38 cellular contexts compared by ENCODE assay signal in the genomic region with DNA sequence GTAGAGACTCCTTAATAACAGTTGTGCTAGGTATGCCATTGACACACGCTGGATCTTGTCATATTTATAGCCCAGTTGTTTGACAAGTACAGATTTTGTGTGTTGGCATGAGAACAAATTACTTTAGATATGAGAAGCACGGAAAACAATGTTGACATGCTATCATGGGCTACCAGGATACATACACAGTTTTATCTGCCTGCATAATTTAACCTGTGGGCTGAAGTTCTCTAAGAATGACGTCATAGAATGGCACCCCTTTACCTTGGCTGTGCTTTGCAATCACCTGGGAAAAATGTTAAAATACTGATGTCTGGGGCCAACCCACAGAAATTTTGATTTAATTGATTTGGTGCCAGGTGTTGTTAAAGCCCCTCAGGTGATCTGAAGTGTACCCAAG. TPM values are rescaled to one million over a fixed set of nuclear protein-coding genes. Genes with fewer than 3 reads are reported as not detected.
"Had no signal": no experiment of that assay in that cellular context is flagged by ENCODE, and none has a peak within 500 bp of the region (broad histone marks: within the 10 kb centered on the region; RNA-seq: fewer than 3 reads in every experiment).

No MANE protein-coding gene starts in this region.

- H3K4me1 Mint-ChIP-seq: activated CD4-positive, alpha-beta T cell treated with anti-CD3 and anti-CD28 coated beads, Interleukin-2, amount 10 ng/mL, durations not matched to agents 24 days and 14 days; activated naive CD4-positive, alpha-beta T cell treated with anti-CD3 and anti-CD28 coated beads, Interleukin-2, amount 50 U/mL, for 24 hours; activated naive CD8-positive, alpha-beta T cell treated with anti-CD3 and anti-CD28 coated beads, Interleukin-2, amount 50 U/mL, for 24 hours; central memory CD8-positive, alpha-beta T cell; stimulated activated memory B cell treated with anti-CD40 and anti-IgM and Interleukin-4, amounts not matched to agents 10 μg/mL and 1 μg/mL and 100 μg/mL, for 72 hours; stimulated activated naive CD8-positive, alpha-beta T cell treated with anti-CD3 and anti-CD28 coated beads, Interleukin-15, amount 100 ng/mL, for 72 hours had no signal

- DNase-seq: activated CD4-positive, alpha-beta memory T cell treated with anti-CD3 and anti-CD28 coated beads for 36 hours; activated CD4-positive, alpha-beta T cell treated with anti-CD3 and anti-CD28 coated beads, Interleukin-2, amount 10 ng/mL, durations not matched to agents 24 days and 14 days; activated CD4-positive, CD25-positive, alpha-beta regulatory T cell treated with anti-CD3 and anti-CD28 coated beads, Interleukin-2, amount 50 U/mL, for 72 hours; activated naive CD8-positive, alpha-beta T cell treated with anti-CD3 and anti-CD28 coated beads, Interleukin-2, amount 50 U/mL, for 24 hours; activated T-cell treated with anti-CD3 and anti-CD28 coated beads, Interleukin-2, amount 50 U/mL, for 48 hours; amygdala; dermis blood vessel endothelial cell; effector CD8-positive, alpha-beta T cell; esophagus squamous epithelium; gastrocnemius medialis; glutamatergic neuron; islet precursor cell; mesendoderm; posterior cingulate gyrus; stimulated activated CD4-positive, alpha-beta T cell treated with anti-CD3 and anti-CD28 coated beads, Interleukin-1b, Interleukin-23, amount 100 ng/mL, for 48 hours; stimulated activated CD4-positive, alpha-beta T cell treated with anti-CD3 and anti-CD28 coated beads, Interleukin-4, amount 100 ng/mL, for 4 hours; stimulated activated CD8-positive, alpha-beta memory T cell treated with anti-CD3 and anti-CD28 coated beads, Interleukin-4, amount 100 ng/mL, for 48 hours; stimulated activated naive CD8-positive, alpha-beta T cell treated with anti-CD3 and anti-CD28 coated beads, Interleukin-15, amount 100 ng/mL, for 72 hours; substantia nigra; T-helper 17 cell; T1000; uterus had no signal

- H3K9me3 Mint-ChIP-seq: activated CD4-positive, alpha-beta memory T cell treated with anti-CD3 and anti-CD28 coated beads for 36 hours; activated CD4-positive, alpha-beta T cell treated with anti-CD3 and anti-CD28 coated beads, Interleukin-2, amount 10 ng/mL, durations not matched to agents 24 days and 14 days; activated naive CD4-positive, alpha-beta T cell treated with anti-CD3 and anti-CD28 coated beads, Interleukin-2, amount 50 U/mL, for 24 hours; activated naive CD8-positive, alpha-beta T cell treated with anti-CD3 and anti-CD28 coated beads, Interleukin-2, amount 50 U/mL, for 24 hours; activated T-helper 2 cell treated with anti-CD3 and anti-CD28 coated beads, Interferon-gamma antibody, Interleukin-2, Interleukin-4, amounts not matched to agents 10 μg/mL and 5 μg/mL and 100 μg/mL, durations not matched to agents 14 hours and 24 hours and 36 hours; central memory CD8-positive, alpha-beta T cell; natural killer cell treated with Interleukin-12 subunit alpha and Interleukin-12 subunit beta and Interleukin-15 and Interleukin-18, amount 100 ng/mL, for 72 hours; stimulated activated memory B cell treated with anti-CD40 and anti-IgM and Interleukin-4, amounts not matched to agents 10 μg/mL and 1 μg/mL and 100 μg/mL, for 72 hours; stimulated activated naive CD8-positive, alpha-beta T cell treated with anti-CD3 and anti-CD28 coated beads, Interleukin-15, amount 100 ng/mL, for 72 hours; type B pancreatic cell had no signal

- H3K36me3 Mint-ChIP-seq: activated CD4-positive, alpha-beta memory T cell treated with anti-CD3 and anti-CD28 coated beads for 36 hours; activated naive CD4-positive, alpha-beta T cell treated with anti-CD3 and anti-CD28 coated beads, Interleukin-2, amount 50 U/mL, for 24 hours; natural killer cell treated with Interleukin-12 subunit alpha and Interleukin-12 subunit beta and Interleukin-15 and Interleukin-18, amount 100 ng/mL, for 72 hours; stimulated activated memory B cell treated with anti-CD40 and anti-IgM and Interleukin-4, amounts not matched to agents 10 μg/mL and 1 μg/mL and 100 μg/mL, for 72 hours; type B pancreatic cell had no signal

- H3K36me3 ChIP-seq: breast epithelium, esophagus squamous epithelium, gastrocnemius medialis, uterus had no signal

- H3K27ac ChIP-seq: breast epithelium, epithelial cell of prostate, esophagus squamous epithelium, gastrocnemius medialis, skin epidermis, uterus had no signal

- ATAC-seq: activated naive CD8-positive, alpha-beta T cell treated with anti-CD3 and anti-CD28 coated beads, Interleukin-2, amount 50 U/mL, for 24 hours; gastrocnemius medialis; natural killer cell treated with Interleukin-12 subunit alpha and Interleukin-12 subunit beta and Interleukin-15 and Interleukin-18, amount 100 ng/mL, for 72 hours; sciatic nerve; stimulated activated memory B cell treated with anti-CD40 and anti-IgM and Interleukin-4, amounts not matched to agents 10 μg/mL and 1 μg/mL and 100 μg/mL, for 72 hours; stimulated activated naive CD8-positive, alpha-beta T cell treated with anti-CD3 and anti-CD28 coated beads, Interleukin-15, amount 100 ng/mL, for 72 hours; T-helper 17 cell had no signal

- H3K4me3 ChIP-seq: breast epithelium, esophagus squamous epithelium, gastrocnemius medialis, lung, skin epidermis, uterus had no signal

- H3K4me3 Mint-ChIP-seq: activated CD4-positive, alpha-beta memory T cell treated with anti-CD3 and anti-CD28 coated beads for 36 hours; activated CD4-positive, alpha-beta T cell treated with anti-CD3 and anti-CD28 coated beads, Interleukin-2, amount 10 ng/mL, durations not matched to agents 24 days and 14 days; activated naive CD4-positive, alpha-beta T cell treated with anti-CD3 and anti-CD28 coated beads, Interleukin-2, amount 50 U/mL, for 24 hours; activated naive CD8-positive, alpha-beta T cell treated with anti-CD3 and anti-CD28 coated beads, Interleukin-2, amount 50 U/mL, for 24 hours; central memory CD8-positive, alpha-beta T cell; natural killer cell treated with Interleukin-12 subunit alpha and Interleukin-12 subunit beta and Interleukin-15 and Interleukin-18, amount 100 ng/mL, for 72 hours; stimulated activated memory B cell treated with anti-CD40 and anti-IgM and Interleukin-4, amounts not matched to agents 10 μg/mL and 1 μg/mL and 100 μg/mL, for 72 hours; stimulated activated naive CD8-positive, alpha-beta T cell treated with anti-CD3 and anti-CD28 coated beads, Interleukin-15, amount 100 ng/mL, for 72 hours; T-helper 17 cell; type B pancreatic cell had no signal

- H3K27me3 ChIP-seq: breast epithelium, gastrocnemius medialis, uterus had no signal

- H3K4me1 ChIP-seq: breast epithelium, esophagus squamous epithelium, gastrocnemius medialis, uterus had no signal

- H3K27ac Mint-ChIP-seq: activated CD4-positive, alpha-beta memory T cell treated with anti-CD3 and anti-CD28 coated beads for 36 hours; activated CD4-positive, alpha-beta T cell treated with anti-CD3 and anti-CD28 coated beads, Interleukin-2, amount 10 ng/mL, durations not matched to agents 24 days and 14 days; activated naive CD4-positive, alpha-beta T cell treated with anti-CD3 and anti-CD28 coated beads, Interleukin-2, amount 50 U/mL, for 24 hours; activated naive CD8-positive, alpha-beta T cell treated with anti-CD3 and anti-CD28 coated beads, Interleukin-2, amount 50 U/mL, for 24 hours; activated T-helper 2 cell treated with anti-CD3 and anti-CD28 coated beads, Interferon-gamma antibody, Interleukin-2, Interleukin-4, amounts not matched to agents 10 μg/mL and 5 μg/mL and 100 μg/mL, durations not matched to agents 14 hours and 24 hours and 36 hours; natural killer cell treated with Interleukin-12 subunit alpha and Interleukin-12 subunit beta and Interleukin-15 and Interleukin-18, amount 100 ng/mL, for 72 hours; stimulated activated memory B cell treated with anti-CD40 and anti-IgM and Interleukin-4, amounts not matched to agents 10 μg/mL and 1 μg/mL and 100 μg/mL, for 72 hours; T-helper 17 cell; type B pancreatic cell had no signal

- H3K9me3 ChIP-seq: breast epithelium, esophagus squamous epithelium, gastrocnemius medialis, uterus had no signal

- FAIRE-seq: colon, endometrium had no signal

RNA-seq across cellular contexts. Expression of gene PLA2G12B, which starts 2.8 kb away (rescaled TPM):
- total RNA-seq: activated CD4-positive, alpha-beta memory T cell treated with anti-CD3 and anti-CD28 coated beads for 36 hours; activated CD4-positive, alpha-beta T cell treated with anti-CD3 and anti-CD28 coated beads, Interleukin-2, amount 10 ng/mL, durations not matched to agents 24 days and 14 days; activated T-helper 2 cell treated with anti-CD3 and anti-CD28 coated beads, Interferon-gamma antibody, Interleukin-2, Interleukin-4, amounts not matched to agents 10 μg/mL and 5 μg/mL and 100 μg/mL, durations not matched to agents 14 hours and 24 hours and 36 hours; breast epithelium; esophagus squamous epithelium; gastrocnemius medialis; mononuclear cell; myocyte; natural killer cell treated with Interleukin-12 subunit alpha and Interleukin-12 subunit beta and Interleukin-15 and Interleukin-18, amount 100 ng/mL, for 72 hours; omental fat pad; sciatic nerve; T-helper 17 cell; uterus had no signal

RNA-seq across cellular contexts. Expression of gene OIT3, which starts 58.2 kb away (rescaled TPM):
- total RNA-seq: activated CD4-positive, alpha-beta memory T cell treated with anti-CD3 and anti-CD28 coated beads for 36 hours; activated CD4-positive, alpha-beta T cell treated with anti-CD3 and anti-CD28 coated beads, Interleukin-2, amount 10 ng/mL, durations not matched to agents 24 days and 14 days; activated T-helper 2 cell treated with anti-CD3 and anti-CD28 coated beads, Interferon-gamma antibody, Interleukin-2, Interleukin-4, amounts not matched to agents 10 μg/mL and 5 μg/mL and 100 μg/mL, durations not matched to agents 14 hours and 24 hours and 36 hours; esophagus squamous epithelium; natural killer cell treated with Interleukin-12 subunit alpha and Interleukin-12 subunit beta and Interleukin-15 and Interleukin-18, amount 100 ng/mL, for 72 hours; omental fat pad; sciatic nerve had no signal
